In the genomic region with DNA sequence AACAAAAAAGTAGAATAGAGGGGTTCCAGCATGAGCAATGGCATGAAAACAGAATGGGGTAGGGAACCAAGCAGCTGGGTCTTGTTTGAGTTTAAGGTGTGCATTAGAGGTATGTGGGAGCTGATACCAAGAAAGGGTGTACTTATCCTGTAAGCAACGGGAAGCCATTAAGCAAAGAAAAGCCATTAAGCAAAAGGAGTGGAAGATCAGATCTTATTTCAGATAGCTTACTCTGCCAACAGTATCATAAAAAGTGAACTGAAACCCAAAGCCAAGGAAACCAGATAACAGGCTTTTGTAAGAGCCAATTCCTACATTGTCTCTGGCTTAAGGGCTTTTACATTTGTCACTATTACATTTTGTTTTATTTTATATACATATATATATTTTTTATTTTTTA, we compare ENCODE assay signal across 21 cellular contexts. TPM values are rescaled to one million over a fixed set of nuclear protein-coding genes. Genes with fewer than 3 reads are reported as not detected.
DNase-seq lines count a peak whose midpoint lies in the region; ATAC-seq and TF ChIP-seq lines count a peak whose summit lies in the region.
"Had no signal": no experiment of that assay in that cellular context is flagged by ENCODE, and none has a peak within 500 bp of the region (broad histone marks: within the 10 kb centered on the region; RNA-seq: fewer than 3 reads in every experiment).

No MANE protein-coding gene starts in this region.

- H3K27me3 Mint-ChIP-seq in mesothelial cell of epicardium (ENCODE audit: low read depth) (no peaks in the 10 kb centered on the region), MCF 10A (ENCODE audit: insufficient read depth, unreplicated experiment) (no peaks in the 10 kb centered on the region)

- TF ChIP-seq CTCF in mesothelial cell of epicardium (IDR thresholded peaks at IDR 0.05; ENCODE audit: unreplicated experiment) (no peak), MCF 10A (IDR thresholded peaks at IDR 0.05; ENCODE audit: unreplicated experiment) (no peak), coronary artery (IDR thresholded peaks at IDR 0.05) (no peak)

- no peaks in the 10 kb centered on the region for H3K36me3 Mint-ChIP-seq in mesothelial cell of epicardium
- H3K36me3 Mint-ChIP-seq in MCF 10A (ENCODE audit: insufficient read depth, unreplicated experiment), result no peaks in the 10 kb centered on the region
- H3K36me3 Mint-ChIP-seq: natural killer cell had no signal

- no peak overlapping the region for H3K27ac ChIP-seq in coronary artery
- H3K27ac ChIP-seq: KMS-11, SJCRH30, suprapubic skin had no signal

- no peak overlapping the region for H3K4me3 ChIP-seq in coronary artery
- H3K4me3 ChIP-seq: SJCRH30, suprapubic skin had no signal

- CTCF ChIA-PET in MCF 10A (lab: Yijun Ruan, JAX), result interaction anchor here (1.0 to 1.9 kb wide), 3 partner anchors 17 to 31 kb away, joined by 3 to 8 read pairs (median 4); no protein-coding TSS in a partner anchor

- intact Hi-C loops in MCF 10A (cut with micrococcal nuclease), result no loop called here

- peak; percentile 50 for ATAC-seq in GM18511 (IDR thresholded peaks at IDR 0.05; ENCODE audit: unreplicated experiment)
- ATAC-seq in HG03159 (IDR thresholded peaks at IDR 0.05; ENCODE audit: unreplicated experiment), result peak; percentile 46
- ATAC-seq: natural killer cell had no signal

- DNase-seq in NOMO-1 treated with DMSO at 0.1 percent for 48 hours (lab: John Stamatoyannopoulos, UW; ENCODE audit: unreplicated experiment) (peak; percentile 75), mesothelial cell of epicardium (ENCODE audit: low spot score in 2 of 2, unreplicated experiment in 2 of 2) (no peak), MCF 10A (ENCODE audit: unreplicated experiment) (no peak), SHP77 (lab: John Stamatoyannopoulos, UW) (no peak), coronary artery (ENCODE audit: low spot score) (no peak)
- DNase-seq: activated CD4-positive, alpha-beta T cell treated with anti-CD3 and anti-CD28 coated beads for 48 hours; activated CD8-positive, alpha-beta memory T cell treated with anti-CD3 and anti-CD28 coated beads, Interleukin-2, amount 50 U/mL, for 48 hours; anterior cingulate cortex; COR-L47; natural killer cell; NCI-H146; posterior cingulate gyrus; SJCRH30; stimulated activated CD4-positive, alpha-beta T cell treated with anti-CD3 and anti-CD28 coated beads, Interleukin-4, amount 100 ng/mL, for 4 hours; stimulated activated CD8-positive, alpha-beta memory T cell treated with anti-CD3 and anti-CD28 coated beads, Interleukin-4, amount 100 ng/mL, for 48 hours; T-helper 9 cell had no signal

- peak overlapping the region; percentile 7 for H3K27ac Mint-ChIP-seq in mesothelial cell of epicardium
- no peak overlapping the region for H3K27ac Mint-ChIP-seq in MCF 10A (ENCODE audit: low read depth, unreplicated experiment)
- H3K27ac Mint-ChIP-seq: natural killer cell had no signal

- H3K4me1 Mint-ChIP-seq in mesothelial cell of epicardium (peaks cover 25% of the 10 kb centered on the region), MCF 10A (ENCODE audit: insufficient read depth, unreplicated experiment) (peaks cover 7% of the 10 kb centered on the region)
- H3K4me1 Mint-ChIP-seq: natural killer cell had no signal

- H3K9me3 Mint-ChIP-seq in mesothelial cell of epicardium, result no peaks in the 10 kb centered on the region
- H3K9me3 Mint-ChIP-seq in MCF 10A (ENCODE audit: unreplicated experiment), result no peaks in the 10 kb centered on the region
- H3K9me3 Mint-ChIP-seq: natural killer cell had no signal

- H3K4me3 Mint-ChIP-seq in mesothelial cell of epicardium, result no peak overlapping the region
- H3K4me3 Mint-ChIP-seq in MCF 10A (ENCODE audit: unreplicated experiment), result no peak overlapping the region
- H3K4me3 Mint-ChIP-seq: natural killer cell had no signal

- POLR2A ChIA-PET in MCF 10A (lab: Yijun Ruan, JAX), result interaction anchor here (0.9 kb wide), 1 partner anchor 9 kb away, joined by 3 read pairs; no protein-coding TSS in a partner anchor

- no TSS peak for BruUV-seq in MCF 10A (replicated peaks; lab: Mats Ljungman, UMichigan)

RNA-seq across cellular contexts. Expression of gene BEND6, which starts 21.3 kb away (rescaled TPM):
- 6.6 to 8.1 TPM (median 7.6 TPM) in 3 replicates for total RNA-seq in mesothelial cell of epicardium
- total RNA-seq in MCF 10A (2022), result 2.1 and 4.2 TPM in 2 replicates
- total RNA-seq: natural killer cell, skeletal muscle tissue, suprapubic skin had no signal
